Comparison of ENCODE assay signal across 17 cellular contexts in the genomic region with DNA sequence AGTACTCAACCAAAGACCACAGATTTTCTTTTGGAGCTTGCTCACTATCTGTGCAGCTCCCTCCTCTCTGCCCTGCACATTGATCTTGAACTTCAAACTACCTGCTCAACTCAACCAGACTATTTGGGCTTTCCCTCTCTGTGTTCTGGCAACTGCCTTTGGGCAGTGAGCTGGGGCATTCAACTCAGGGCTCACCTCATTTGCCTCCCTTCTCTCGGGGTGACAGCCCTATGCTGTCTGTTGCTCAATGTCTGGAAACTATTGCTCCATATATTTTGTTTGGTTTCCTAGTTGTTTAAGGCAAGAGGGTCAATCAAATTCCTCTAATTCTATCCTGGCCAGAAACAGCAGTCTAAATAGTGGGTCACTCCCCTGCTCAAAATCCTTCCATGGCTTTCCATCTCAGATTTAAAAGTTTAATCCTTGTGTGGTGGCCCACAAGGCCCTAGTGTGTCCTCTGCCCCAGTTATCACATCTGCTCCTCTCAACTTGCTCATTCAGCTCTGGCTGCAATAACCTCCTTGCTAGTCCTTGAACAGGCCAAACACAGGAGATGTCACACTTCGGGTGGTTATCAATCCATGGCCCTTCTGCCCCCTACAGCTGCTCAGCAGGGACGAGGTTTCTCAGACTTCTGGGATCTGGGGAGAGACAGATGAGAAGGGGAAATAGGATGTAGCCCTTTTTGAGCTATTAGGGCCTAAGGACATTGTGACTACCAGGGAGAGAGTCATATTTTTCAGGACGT.
"Had no signal": no experiment of that assay in that cellular context is flagged by ENCODE, and none has a peak within 500 bp of the region (broad histone marks: within the 10 kb centered on the region; RNA-seq: fewer than 3 reads in every experiment).

No MANE protein-coding gene starts in this region.

- H3K9me3 ChIP-seq: pancreas had no signal

- H3K4me1 ChIP-seq: esophagus squamous epithelium, pancreas, stomach had no signal

- H3K36me3 ChIP-seq: cardiac muscle cell, pancreas had no signal

- ATAC-seq: T-helper 17 cell had no signal

- H3K27ac ChIP-seq: cardiac muscle cell, dorsolateral prefrontal cortex, esophagus squamous epithelium, pancreas, stomach, thoracic aorta had no signal

- H3K27me3 Mint-ChIP-seq: activated naive CD4-positive, alpha-beta T cell treated with anti-CD3 and anti-CD28 coated beads, Interleukin-2, amount 10 ng/mL, durations not matched to agents 7 days and 5 days; T-helper 17 cell had no signal

- H3K4me3 Mint-ChIP-seq: activated naive CD4-positive, alpha-beta T cell treated with anti-CD3 and anti-CD28 coated beads, Interleukin-2, amount 10 ng/mL, durations not matched to agents 7 days and 5 days; endodermal cell; mesothelial cell of epicardium; T-helper 17 cell had no signal

- H3K27me3 ChIP-seq: cardiac muscle cell, dorsolateral prefrontal cortex, esophagus squamous epithelium, pancreas, stomach had no signal

- DNase-seq: activated CD4-positive, alpha-beta T cell treated with anti-CD3 and anti-CD28 coated beads for 4 hours; activated naive CD4-positive, alpha-beta T cell treated with anti-CD3 and anti-CD28 coated beads, Interleukin-2, amount 10 ng/mL, durations not matched to agents 7 days and 5 days; dorsolateral prefrontal cortex; endodermal cell; esophagus squamous epithelium; foreskin fibroblast; glutamatergic neuron; hypothalamus; pancreas; stimulated activated CD4-positive, alpha-beta T cell treated with anti-CD3 and anti-CD28 coated beads, Interleukin-12 subunit alpha, Interleukin-12 subunit beta, amount 100 ng/mL, for 4 hours; stimulated activated CD4-positive, alpha-beta T cell treated with anti-CD3 and anti-CD28 coated beads, Interleukin-2, amount 100 ng/mL, for 24 hours; stomach; T-helper 17 cell had no signal

- H3K27ac Mint-ChIP-seq: activated naive CD4-positive, alpha-beta T cell treated with anti-CD3 and anti-CD28 coated beads, Interleukin-2, amount 10 ng/mL, durations not matched to agents 7 days and 5 days; endodermal cell; mesothelial cell of epicardium; T-helper 17 cell had no signal

- H3K4me3 ChIP-seq: cardiac muscle cell, dorsolateral prefrontal cortex, esophagus squamous epithelium, lung, pancreas, stomach, thoracic aorta had no signal

- H3K4me1 Mint-ChIP-seq: mesothelial cell of epicardium, T-helper 17 cell had no signal
